In the genomic region with DNA sequence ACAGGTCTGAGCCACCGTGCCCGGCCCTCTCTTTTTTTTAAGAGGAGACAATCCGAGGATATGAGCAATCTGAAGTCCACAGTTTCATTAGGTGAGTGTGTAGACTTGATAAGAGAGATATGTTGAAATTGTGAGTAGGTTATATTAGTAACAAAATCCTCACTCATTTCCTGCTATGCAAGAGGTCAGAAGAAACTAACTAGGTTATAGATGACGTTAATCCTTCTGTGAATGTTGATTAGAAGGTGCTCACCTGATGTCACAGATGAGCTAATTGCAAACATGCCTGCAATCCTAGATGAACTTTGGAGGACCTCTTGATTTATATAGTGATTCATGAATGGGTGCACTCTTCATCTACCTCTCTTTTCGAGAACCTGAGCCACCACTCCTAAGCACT, we compare ENCODE assay signal across 22 cellular contexts. TPM values are rescaled to one million over a fixed set of nuclear protein-coding genes. Genes with fewer than 3 reads are reported as not detected.
DNase-seq lines count a peak whose midpoint lies in the region; ATAC-seq, FAIRE-seq and TF ChIP-seq lines count a peak whose summit lies in the region.
"Had no signal": no experiment of that assay in that cellular context is flagged by ENCODE, and none has a peak within 500 bp of the region (broad histone marks: within the 10 kb centered on the region; RNA-seq: fewer than 3 reads in every experiment).

No MANE protein-coding gene starts in this region.

- no peaks in the 10 kb centered on the region for H3K27me3 ChIP-seq in bronchial epithelial cell (ENCODE audit: control insufficient read depth, insufficient read depth, low read length)
- no peaks in the 10 kb centered on the region for H3K27me3 ChIP-seq in left lung
- H3K27me3 ChIP-seq in colonic mucosa: no peaks in the 10 kb centered on the region

- peaks cover 11% of the 10 kb centered on the region for H3K9me3 Mint-ChIP-seq in activated CD4-positive, alpha-beta memory T cell treated with anti-CD3 and anti-CD28 coated beads for 36 hours

- H3K4me3 Mint-ChIP-seq in activated CD4-positive, alpha-beta memory T cell treated with anti-CD3 and anti-CD28 coated beads for 36 hours: no peak overlapping the region
- H3K4me3 Mint-ChIP-seq: CD14-positive monocyte; CD8-positive, alpha-beta T cell had no signal

- DNase-seq in NCI-H2029 treated with DMSO at 0.1 percent for 48 hours (lab: John Stamatoyannopoulos, UW): peak; percentile 3
- DNase-seq in NCI-H2029 (lab: John Stamatoyannopoulos, UW): no peak
- DNase-seq in bronchial epithelial cell (ENCODE audit: low read depth): peak; percentile 29
- peak; percentile 25 for DNase-seq in fibroblast of the aortic adventitia (ENCODE audit: low read depth)
- DNase-seq in left lung: no peak
- no peak for DNase-seq in midbrain (lab: John Stamatoyannopoulos, UW)
- no peak for DNase-seq in colonic mucosa
- DNase-seq in activated CD4-positive, alpha-beta memory T cell treated with anti-CD3 and anti-CD28 coated beads for 36 hours: no peak
- DNase-seq: CD8-positive, alpha-beta T cell; COR-L47; DMS153; DMS79 treated with DMSO at 0.1 percent for 48 hours; EL had no signal

- peaks cover 4% of the 10 kb centered on the region for H3K27me3 Mint-ChIP-seq in activated CD4-positive, alpha-beta memory T cell treated with anti-CD3 and anti-CD28 coated beads for 36 hours

- intact Hi-C loops in left lung (cut with DNase I): no loop called here
- intact Hi-C loops in colonic mucosa (cut with DNase I): no loop called here
- intact Hi-C loops in activated CD4-positive, alpha-beta memory T cell treated with anti-CD3 and anti-CD28 coated beads for 36 hours (cut with micrococcal nuclease): no loop called here

- H3K27ac ChIP-seq in left lung (no peak overlapping the region), colonic mucosa (no peak overlapping the region)
- H3K27ac ChIP-seq: 22Rv1 had no signal

- H3K4me3 ChIP-seq in bronchial epithelial cell (ENCODE audit: low read depth, low read length) (no peak overlapping the region), fibroblast of the aortic adventitia (ENCODE audit: low read depth, low read length) (no peak overlapping the region), left lung (no peak overlapping the region), colonic mucosa (no peak overlapping the region)
- H3K4me3 ChIP-seq: HAP-1 had no signal

- peaks cover 0 to 11% of the 10 kb centered on the region in 2 donors for H3K9me3 ChIP-seq in left lung
- no peaks in the 10 kb centered on the region for H3K9me3 ChIP-seq in colonic mucosa

- no peak for FAIRE-seq in bronchial epithelial cell (lab: Jason Lieb, UNC)
- FAIRE-seq: D721Med, G401.6, GM12892, H1, HTR-8/SVneo had no signal

- no peaks in the 10 kb centered on the region for H3K4me1 Mint-ChIP-seq in activated CD4-positive, alpha-beta memory T cell treated with anti-CD3 and anti-CD28 coated beads for 36 hours (ENCODE audit: low read depth)
- H3K4me1 Mint-ChIP-seq: CD14-positive monocyte had no signal

- CTCF ChIA-PET in activated CD4-positive, alpha-beta memory T cell treated with anti-CD3 and anti-CD28 coated beads for 36 hours (lab: Charles Lee): no interaction called here

- TF ChIP-seq CTCF in bronchial epithelial cell (IDR thresholded peaks at IDR 0.05; ENCODE audit: insufficient read depth, low read length, severe bottlenecking) (no peak), fibroblast of the aortic adventitia (IDR thresholded peaks at IDR 0.05; ENCODE audit: insufficient read depth, low read length) (no peak), left lung (IDR thresholded peaks at IDR 0.05) (no peak), colonic mucosa (IDR thresholded peaks at IDR 0.05) (no peak)

- H3K27ac Mint-ChIP-seq in activated CD4-positive, alpha-beta memory T cell treated with anti-CD3 and anti-CD28 coated beads for 36 hours: no peak overlapping the region
- H3K27ac Mint-ChIP-seq: CD14-positive monocyte; CD8-positive, alpha-beta T cell had no signal

- ATAC-seq in left lung: no peak
- ATAC-seq: CD8-positive, alpha-beta T cell had no signal

- H3K36me3 Mint-ChIP-seq in activated CD4-positive, alpha-beta memory T cell treated with anti-CD3 and anti-CD28 coated beads for 36 hours: no peaks in the 10 kb centered on the region
- H3K36me3 Mint-ChIP-seq: CD14-positive monocyte; CD8-positive, alpha-beta T cell had no signal

- no peak overlapping the region for H3K9ac ChIP-seq in colonic mucosa (ENCODE audit: low read depth in 2 of 2, low read length in 2 of 2)

- POLR2A ChIA-PET in activated CD4-positive, alpha-beta memory T cell treated with anti-CD3 and anti-CD28 coated beads for 36 hours (lab: Charles Lee): no interaction called here

- H3K36me3 ChIP-seq in bronchial epithelial cell (ENCODE audit: control insufficient read depth, insufficient read depth, low read length) (no peaks in the 10 kb centered on the region), left lung (no peaks in the 10 kb centered on the region), colonic mucosa (no peaks in the 10 kb centered on the region)
- H3K36me3 ChIP-seq: HAP-1 had no signal

- H3K4me1 ChIP-seq in left lung (no peaks in the 10 kb centered on the region), colonic mucosa (no peaks in the 10 kb centered on the region)
- H3K4me1 ChIP-seq: HAP-1 had no signal

RNA-seq across cellular contexts. Expression of a gene that starts 29.3 kb away (rescaled TPM):
- not detected in 2 replicates for total RNA-seq in bronchial epithelial cell
- not detected in 2 replicates for total RNA-seq in fibroblast of the aortic adventitia (ENCODE audit: low replicate concordance)
- not detected for total RNA-seq in left lung
- total RNA-seq in colonic mucosa: not detected
- not detected for total RNA-seq in activated CD4-positive, alpha-beta memory T cell treated with anti-CD3 and anti-CD28 coated beads for 36 hours
- total RNA-seq: A673; CD8-positive, alpha-beta T cell; H1 had no signal

Comparison
In these comparisons a context has a peak if more than half of its experiments do, and no peak if none do; other contexts are left out.
1. DNase-seq: peak in NCI-H2029 treated with DMSO at 0.1 percent for 48 hours (single experiment), bronchial epithelial cell (single experiment) and fibroblast of the aortic adventitia (single experiment); none in NCI-H2029 (single experiment), left lung (0 of 2), midbrain (single experiment), colonic mucosa (single experiment) and activated CD4-positive, alpha-beta memory T cell treated with anti-CD3 and anti-CD28 coated beads for 36 hours (single experiment).